ENCODE assay signal across 11 cellular contexts in genomic region chr17:40067710-40068109, GRCh38. TPM values are rescaled to one million over a fixed set of nuclear protein-coding genes. Genes with fewer than 3 reads are reported as not detected.
DNase-seq lines count a peak whose midpoint lies in the region; ATAC-seq and TF ChIP-seq lines count a peak whose summit lies in the region.
"Had no signal": no experiment of that assay in that cellular context is flagged by ENCODE, and none has a peak within 500 bp of the region (broad histone marks: within the 10 kb centered on the region; RNA-seq: fewer than 3 reads in every experiment).

No MANE protein-coding gene starts in this region.

- H3K36me3 ChIP-seq in CD4-positive, CD25-positive, alpha-beta regulatory T cell (ENCODE audit: control insufficient read depth, insufficient read depth, low read length), result no peaks in the 10 kb centered on the region
- H3K36me3 ChIP-seq in endodermal cell (ENCODE audit: control insufficient read depth, insufficient read depth, low read length), result no peaks in the 10 kb centered on the region
- H3K36me3 ChIP-seq in psoas muscle (ENCODE audit: insufficient read depth in 1 of 2, low read depth in 1 of 2), result no peaks in the 10 kb centered on the region

- POLR2A ChIA-PET in RWPE1 (lab: Yijun Ruan, JAX; ENCODE audit: low non-redundant PET), result no interaction called here

- H3K9ac ChIP-seq in endodermal cell (ENCODE audit: extremely low read depth, low read length, poor library complexity, severe bottlenecking), result no peak overlapping the region

- TF ChIP-seq CTCF in RWPE1 (conservative IDR thresholded peaks at IDR 0.05; ENCODE audit: low read depth) (no peak), endodermal cell (conservative IDR thresholded peaks at IDR 0.05) (no peak), psoas muscle (IDR thresholded peaks at IDR 0.05) (no peak)

- H3K4me3 Mint-ChIP-seq in CD4-positive, CD25-positive, alpha-beta regulatory T cell, result peak overlapping the region; percentile 83 to 91 (median 89)
- H3K4me3 Mint-ChIP-seq in endodermal cell, result no peak overlapping the region
- H3K4me3 Mint-ChIP-seq in activated T-helper 2 cell treated with anti-CD3 and anti-CD28 coated beads, Interferon-gamma antibody, Interleukin-2, Interleukin-4, amounts not matched to agents 10 μg/mL and 5 μg/mL and 100 μg/mL, durations not matched to agents 14 hours and 24 hours and 36 hours (ENCODE audit: low read depth), result no peak overlapping the region

- H3K9me3 Mint-ChIP-seq in CD4-positive, CD25-positive, alpha-beta regulatory T cell, result peaks cover 0 to 3% (median 0%) of the 10 kb centered on the region in 7 donors
- H3K9me3 Mint-ChIP-seq in endodermal cell, result no peaks in the 10 kb centered on the region
- no peaks in the 10 kb centered on the region for H3K9me3 Mint-ChIP-seq in activated T-helper 2 cell treated with anti-CD3 and anti-CD28 coated beads, Interferon-gamma antibody, Interleukin-2, Interleukin-4, amounts not matched to agents 10 μg/mL and 5 μg/mL and 100 μg/mL, durations not matched to agents 14 hours and 24 hours and 36 hours

- DNase-seq in CD4-positive, CD25-positive, alpha-beta regulatory T cell, result no peak
- DNase-seq in RWPE1 (ENCODE audit: low spot score) (no peak), endodermal cell (no peak), psoas muscle (no peak)
- DNase-seq in activated T-helper 2 cell treated with anti-CD3 and anti-CD28 coated beads, Interferon-gamma antibody, Interleukin-2, Interleukin-4, amounts not matched to agents 10 μg/mL and 5 μg/mL and 100 μg/mL, durations not matched to agents 14 hours and 24 hours and 36 hours (ENCODE audit: low spot score), result no peak
- DNase-seq: activated CD4-positive, alpha-beta T cell treated with anti-CD3 and anti-CD28 coated beads, Interleukin-2, amount 50 U/mL, for 48 hours; DMS79 treated with DMSO at 0.1 percent for 48 hours; effector CD8-positive, alpha-beta T cell had no signal

- no peak for ATAC-seq in CD4-positive, CD25-positive, alpha-beta regulatory T cell (ENCODE audit: low read depth in 2 of 2)
- ATAC-seq in psoas muscle (no peak), HG02981 (IDR thresholded peaks at IDR 0.05; ENCODE audit: unreplicated experiment) (no peak), GM19467 (IDR thresholded peaks at IDR 0.05; ENCODE audit: unreplicated experiment) (no peak), HG03521 (IDR thresholded peaks at IDR 0.05; ENCODE audit: unreplicated experiment) (no peak)

- peak overlapping the region; percentile 63 for H3K4me3 ChIP-seq in CD4-positive, CD25-positive, alpha-beta regulatory T cell (ENCODE audit: low read depth, low read length)
- H3K4me3 ChIP-seq in endodermal cell (ENCODE audit: low read length) (no peak overlapping the region), psoas muscle (no peak overlapping the region)

- H3K27ac ChIP-seq in CD4-positive, CD25-positive, alpha-beta regulatory T cell (ENCODE audit: insufficient read depth, low read length, poor library complexity, severe bottlenecking), result no peak overlapping the region
- peak overlapping the region; percentile 95 for H3K27ac ChIP-seq in RWPE1
- H3K27ac ChIP-seq in endodermal cell (ENCODE audit: low read depth, low read length), result no peak overlapping the region
- peak overlapping the region; percentile 94 for H3K27ac ChIP-seq in psoas muscle

- H3K36me3 Mint-ChIP-seq in CD4-positive, CD25-positive, alpha-beta regulatory T cell, result peaks cover 4% of the 10 kb centered on the region
- no peaks in the 10 kb centered on the region for H3K36me3 Mint-ChIP-seq in endodermal cell (ENCODE audit: low read depth)
- no peaks in the 10 kb centered on the region for H3K36me3 Mint-ChIP-seq in activated T-helper 2 cell treated with anti-CD3 and anti-CD28 coated beads, Interferon-gamma antibody, Interleukin-2, Interleukin-4, amounts not matched to agents 10 μg/mL and 5 μg/mL and 100 μg/mL, durations not matched to agents 14 hours and 24 hours and 36 hours (ENCODE audit: low read depth)

- H3K9me3 ChIP-seq in CD4-positive, CD25-positive, alpha-beta regulatory T cell (ENCODE audit: control insufficient read depth in 2 of 2, low read length in 2 of 2), result no peaks in the 10 kb centered on the region
- H3K9me3 ChIP-seq in endodermal cell (ENCODE audit: control insufficient read depth, low read length), result no peaks in the 10 kb centered on the region
- H3K9me3 ChIP-seq in psoas muscle, result no peaks in the 10 kb centered on the region

- peak overlapping the region; percentile 95 to 96 (median 96) for H3K27ac Mint-ChIP-seq in CD4-positive, CD25-positive, alpha-beta regulatory T cell
- H3K27ac Mint-ChIP-seq in endodermal cell, result peak overlapping the region; percentile 16
- H3K27ac Mint-ChIP-seq in activated T-helper 2 cell treated with anti-CD3 and anti-CD28 coated beads, Interferon-gamma antibody, Interleukin-2, Interleukin-4, amounts not matched to agents 10 μg/mL and 5 μg/mL and 100 μg/mL, durations not matched to agents 14 hours and 24 hours and 36 hours, result no peak overlapping the region

- intact Hi-C loops in psoas muscle (cut with DNase I), result loop anchor here in 1 of 2 donors (2.0 kb wide), 1 partner anchor 43 kb away; no protein-coding TSS in a partner anchor
- intact Hi-C loops in activated T-helper 2 cell treated with anti-CD3 and anti-CD28 coated beads, Interferon-gamma antibody, Interleukin-2, Interleukin-4, amounts not matched to agents 10 μg/mL and 5 μg/mL and 100 μg/mL, durations not matched to agents 14 hours and 24 hours and 36 hours (cut with micrococcal nuclease), result loop anchor here (2.0 kb wide), 1 partner anchor 41 kb away; no protein-coding TSS in a partner anchor

- peaks cover 12 to 86% (median 55%) of the 10 kb centered on the region in 4 donors for H3K4me1 Mint-ChIP-seq in CD4-positive, CD25-positive, alpha-beta regulatory T cell
- peaks cover 53% of the 10 kb centered on the region for H3K4me1 Mint-ChIP-seq in endodermal cell
- peaks cover 29% of the 10 kb centered on the region for H3K4me1 Mint-ChIP-seq in activated T-helper 2 cell treated with anti-CD3 and anti-CD28 coated beads, Interferon-gamma antibody, Interleukin-2, Interleukin-4, amounts not matched to agents 10 μg/mL and 5 μg/mL and 100 μg/mL, durations not matched to agents 14 hours and 24 hours and 36 hours (ENCODE audit: low read depth)

- H3K27me3 ChIP-seq in CD4-positive, CD25-positive, alpha-beta regulatory T cell (ENCODE audit: control insufficient read depth, insufficient read depth, low read length), result no peaks in the 10 kb centered on the region
- H3K27me3 ChIP-seq in endodermal cell (ENCODE audit: control insufficient read depth, insufficient read depth, low read length, poor library complexity, severe bottlenecking), result no peaks in the 10 kb centered on the region
- H3K27me3 ChIP-seq in psoas muscle (ENCODE audit: insufficient read depth in 3 of 3, low read length in 2 of 3), result no peaks in the 10 kb centered on the region

- H3K4me1 ChIP-seq in CD4-positive, CD25-positive, alpha-beta regulatory T cell (ENCODE audit: control insufficient read depth, insufficient read depth, low read length, poor library complexity, severe bottlenecking), result peaks cover 84% of the 10 kb centered on the region
- H3K4me1 ChIP-seq in endodermal cell (ENCODE audit: control insufficient read depth, insufficient read depth, low read length) (peaks cover 23% of the 10 kb centered on the region), psoas muscle (peaks cover 74% of the 10 kb centered on the region)

- 92 to 98% methylated on average over 7 of the region's 7 CpGs for WGBS in endodermal cell (ENCODE audit: insufficient coverage in 1 of 2, insufficient read length in 1 of 2), 2 experiments
- 86 to 92% (median 92%) methylated on average over 7 of the region's 7 CpGs for WGBS in psoas muscle, 3 donors

- CTCF ChIA-PET in RWPE1 (lab: Yijun Ruan, JAX), result interaction anchor here (0.8 kb wide), 1 partner anchor 44 kb away, joined by 3 read pairs; no protein-coding TSS in a partner anchor

- peaks cover 6% of the 10 kb centered on the region for H3K27me3 Mint-ChIP-seq in CD4-positive, CD25-positive, alpha-beta regulatory T cell
- H3K27me3 Mint-ChIP-seq in endodermal cell (ENCODE audit: insufficient read depth), result peaks cover 13% of the 10 kb centered on the region
- no peaks in the 10 kb centered on the region for H3K27me3 Mint-ChIP-seq in activated T-helper 2 cell treated with anti-CD3 and anti-CD28 coated beads, Interferon-gamma antibody, Interleukin-2, Interleukin-4, amounts not matched to agents 10 μg/mL and 5 μg/mL and 100 μg/mL, durations not matched to agents 14 hours and 24 hours and 36 hours (ENCODE audit: low read depth)

RNA-seq across cellular contexts. Expression of gene THRA, which starts 4.9 kb away (rescaled TPM):
- total RNA-seq in CD4-positive, CD25-positive, alpha-beta regulatory T cell, result 29.4 TPM
- polyA plus RNA-seq in CD4-positive, CD25-positive, alpha-beta regulatory T cell, result 10 to 100 TPM; 10.7 to 15.9 (median 13.4) TPM
- 10 to 100 TPM; 12.7 to 14.4 TPM for total RNA-seq in endodermal cell
- polyA plus RNA-seq in endodermal cell (2013, experiment 1 of 2), result 16.0 TPM
- polyA plus RNA-seq in endodermal cell (2013, experiment 2 of 2), result 15.5 TPM
- total RNA-seq in psoas muscle, result 10 to 100 TPM; 39.5 to 55.1 (median 42.9) TPM
- polyA plus RNA-seq in psoas muscle, result 10 to 100 TPM in 2 of 3 donors, 1 to 10 TPM in 1; 9.5 to 60.0 (median 29.0) TPM
- 4.9 and 5.6 TPM in 2 replicates for total RNA-seq in activated T-helper 2 cell treated with anti-CD3 and anti-CD28 coated beads, Interferon-gamma antibody, Interleukin-2, Interleukin-4, amounts not matched to agents 10 μg/mL and 5 μg/mL and 100 μg/mL, durations not matched to agents 14 hours and 24 hours and 36 hours

RNA-seq across cellular contexts. Expression of gene MED24, which starts 13.5 kb away (rescaled TPM):
- total RNA-seq in CD4-positive, CD25-positive, alpha-beta regulatory T cell, result 78.8 TPM
- 10 to 100 TPM; 34.3 to 46.1 (median 40.3) TPM for polyA plus RNA-seq in CD4-positive, CD25-positive, alpha-beta regulatory T cell
- 100 to 1,000 TPM; 106 to 124 TPM for total RNA-seq in endodermal cell
- 119 TPM for polyA plus RNA-seq in endodermal cell (2013, experiment 1 of 2)
- 101 TPM for polyA plus RNA-seq in endodermal cell (2013, experiment 2 of 2)
- 100 to 1,000 TPM in 2 of 4 donors, 10 to 100 TPM in 2; 56.3 to 120 (median 87.9) TPM for total RNA-seq in psoas muscle
- polyA plus RNA-seq in psoas muscle, result 100 to 1,000 TPM in 1 of 3 donors, 10 to 100 TPM in 2; 51.1 to 115 (median 55.9) TPM
- total RNA-seq in activated T-helper 2 cell treated with anti-CD3 and anti-CD28 coated beads, Interferon-gamma antibody, Interleukin-2, Interleukin-4, amounts not matched to agents 10 μg/mL and 5 μg/mL and 100 μg/mL, durations not matched to agents 14 hours and 24 hours and 36 hours, result 110 and 116 TPM in 2 replicates

RNA-seq across cellular contexts. Expression of gene NR1D1, which starts 32.7 kb away (rescaled TPM):
- total RNA-seq in CD4-positive, CD25-positive, alpha-beta regulatory T cell, result 29.5 TPM
- 10 to 100 TPM in 1 of 4 donors, 1 to 10 TPM in 3; 4.9 to 10.1 (median 6.2) TPM for polyA plus RNA-seq in CD4-positive, CD25-positive, alpha-beta regulatory T cell
- total RNA-seq in endodermal cell, result 1 to 10 TPM; 3.0 to 4.4 TPM
- polyA plus RNA-seq in endodermal cell (2013, experiment 1 of 2), result 3.1 TPM
- 2.3 TPM for polyA plus RNA-seq in endodermal cell (2013, experiment 2 of 2)
- total RNA-seq in psoas muscle, result 10 to 100 TPM; 29.4 to 88.7 (median 51.0) TPM
- 10 to 100 TPM; 21.4 to 41.6 (median 24.4) TPM for polyA plus RNA-seq in psoas muscle
- 6.6 and 6.8 TPM in 2 replicates for total RNA-seq in activated T-helper 2 cell treated with anti-CD3 and anti-CD28 coated beads, Interferon-gamma antibody, Interleukin-2, Interleukin-4, amounts not matched to agents 10 μg/mL and 5 μg/mL and 100 μg/mL, durations not matched to agents 14 hours and 24 hours and 36 hours

RNA-seq across cellular contexts. Expression of gene CSF3, which starts 52.5 kb away (rescaled TPM):
- not detected for total RNA-seq in CD4-positive, CD25-positive, alpha-beta regulatory T cell
- polyA plus RNA-seq in CD4-positive, CD25-positive, alpha-beta regulatory T cell, result not detected
- not detected for total RNA-seq in endodermal cell
- polyA plus RNA-seq in endodermal cell (2013, experiment 1 of 2), result not detected
- polyA plus RNA-seq in endodermal cell (2013, experiment 2 of 2), result not detected
- total RNA-seq in psoas muscle, result 10 to 100 TPM in 2 of 4 donors, under 1 TPM in 2; 0.30 to 39.8 (median 19.4) TPM
- 10 to 100 TPM in 1 of 3 donors, 1 to 10 TPM in 2; 3.4 to 46.2 (median 3.9) TPM for polyA plus RNA-seq in psoas muscle
- not detected in 2 replicates for total RNA-seq in activated T-helper 2 cell treated with anti-CD3 and anti-CD28 coated beads, Interferon-gamma antibody, Interleukin-2, Interleukin-4, amounts not matched to agents 10 μg/mL and 5 μg/mL and 100 μg/mL, durations not matched to agents 14 hours and 24 hours and 36 hours

RNA-seq across cellular contexts. Expression of gene MSL1, which starts 54.1 kb away (rescaled TPM):
- total RNA-seq in CD4-positive, CD25-positive, alpha-beta regulatory T cell, result 126 TPM
- 10 to 100 TPM in 2 of 4 donors, 1 to 10 TPM in 2; 9.3 to 10.5 (median 9.8) TPM for polyA plus RNA-seq in CD4-positive, CD25-positive, alpha-beta regulatory T cell
- total RNA-seq in endodermal cell, result 100 to 1,000 TPM in 1 of 2 donors, 10 to 100 TPM in 1; 95.4 to 108 TPM
- 126 TPM for polyA plus RNA-seq in endodermal cell (2013, experiment 1 of 2)
- 115 TPM for polyA plus RNA-seq in endodermal cell (2013, experiment 2 of 2)
- total RNA-seq in psoas muscle, result 10 to 100 TPM; 63.3 to 75.6 (median 69.0) TPM
- 10 to 100 TPM; 48.6 to 84.7 (median 56.4) TPM for polyA plus RNA-seq in psoas muscle
- total RNA-seq in activated T-helper 2 cell treated with anti-CD3 and anti-CD28 coated beads, Interferon-gamma antibody, Interleukin-2, Interleukin-4, amounts not matched to agents 10 μg/mL and 5 μg/mL and 100 μg/mL, durations not matched to agents 14 hours and 24 hours and 36 hours, result 87.6 and 95.8 TPM in 2 replicates

Comparison
In these comparisons a context has a peak if more than half of its experiments do, and no peak if none do; other contexts are left out.
1. H3K27ac ChIP-seq: peak in RWPE1 (single experiment) and psoas muscle (single experiment); none in CD4-positive, CD25-positive, alpha-beta regulatory T cell (single experiment) and endodermal cell (single experiment).
2. H3K4me3 Mint-ChIP-seq: peak in CD4-positive, CD25-positive, alpha-beta regulatory T cell (4 of 4); none in endodermal cell (single experiment) and activated T-helper 2 cell treated with anti-CD3 and anti-CD28 coated beads, Interferon-gamma antibody, Interleukin-2, Interleukin-4, amounts not matched to agents 10 μg/mL and 5 μg/mL and 100 μg/mL, durations not matched to agents 14 hours and 24 hours and 36 hours (single experiment).